10 cellular contexts compared by ENCODE assay signal in the genomic region with DNA sequence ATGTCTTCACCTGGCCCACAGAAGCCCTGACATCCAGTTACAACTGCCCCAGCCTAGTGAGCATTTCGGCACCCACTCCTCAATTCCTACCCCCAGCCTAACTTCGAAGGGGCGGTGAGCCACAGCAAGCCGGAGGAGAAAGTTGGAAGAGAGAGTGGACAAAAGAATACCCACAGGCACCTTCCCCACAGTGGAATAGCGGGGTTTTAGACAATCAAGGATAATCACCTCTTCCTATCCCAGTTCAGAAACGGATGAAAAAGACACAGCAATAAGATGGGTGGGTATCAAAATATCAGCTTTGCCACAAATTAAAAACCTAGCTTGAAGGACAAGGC. TPM values are rescaled to one million over a fixed set of nuclear protein-coding genes. Genes with fewer than 3 reads are reported as not detected.
DNase-seq lines count a peak whose midpoint lies in the region; ATAC-seq, FAIRE-seq and TF ChIP-seq lines count a peak whose summit lies in the region.
"Had no signal": no experiment of that assay in that cellular context is flagged by ENCODE, and none has a peak within 500 bp of the region (broad histone marks: within the 10 kb centered on the region; RNA-seq: fewer than 3 reads in every experiment).

No MANE protein-coding gene starts in this region.

- H3K36me3 Mint-ChIP-seq in naive thymus-derived CD4-positive, alpha-beta T cell = peaks cover 9 to 44% (median 37%) of the 10 kb centered on the region in 5 donors

- H2BK15ac ChIP-seq in IMR-90 (ENCODE audit: low read depth, low read length) = no peak overlapping the region

- H3K36me3 ChIP-seq in IMR-90 (ENCODE audit: control insufficient read depth, insufficient read depth, low read length) (peaks cover 19% of the 10 kb centered on the region), bronchial epithelial cell (ENCODE audit: control insufficient read depth, insufficient read depth, low read length) (peaks cover 4% of the 10 kb centered on the region)
- H3K36me3 ChIP-seq in naive thymus-derived CD4-positive, alpha-beta T cell (ENCODE audit: control insufficient read depth in 2 of 3, insufficient read depth in 3 of 3, low read length in 3 of 3) = peaks cover 0 to 22% (median 0%) of the 10 kb centered on the region in 3 experiments

- dilution Hi-C loops in IMR-90 (cut with HindIII; ENCODE audit: low sequenced_read_pairs, unreplicated experiment) = no loop called here

- in situ Hi-C loops in IMR-90 (cut with MboI; ENCODE audit: low sequenced_read_pairs) = no loop called here

- H3K4me3 Mint-ChIP-seq in naive thymus-derived CD4-positive, alpha-beta T cell = peak overlapping the region; percentile 80 to 99 (median 86)

- H3K14ac ChIP-seq in IMR-90 (replicated peaks; ENCODE audit: low read depth, low read length) = 0 out of 2 replicates have a peak overlapping the region, but pooled peaks have one; percentile 6

- peak overlapping the region; percentile 74 for H2AK9ac ChIP-seq in IMR-90 (replicated peaks; ENCODE audit: low read depth, low read length, poor library complexity)

- 0 out of 2 replicates have a peak overlapping the region, but pooled peaks have one; percentile 87 for H3K9ac ChIP-seq in IMR-90 (ENCODE audit: low read depth, low read length)

- intact Hi-C loops in IMR-90 (cut with micrococcal nuclease) = no loop called here
- intact Hi-C loops in naive thymus-derived CD4-positive, alpha-beta T cell (cut with micrococcal nuclease) = loop anchor here (1.0 to 10.0 kb wide), 13 partner anchors 25 to 588 kb away; partner anchors contain the start of genes PCBP3 (in 2 of the 2), PCNT (in 2 of the 2), COL6A2 (in 1 of the 2) and DIP2A (in 1 of the 2)

- H3K4me1 Mint-ChIP-seq in naive thymus-derived CD4-positive, alpha-beta T cell = peaks cover 22 to 69% (median 56%) of the 10 kb centered on the region in 7 donors

- H4K20me1 ChIP-seq in IMR-90 (ENCODE audit: insufficient read depth, low read length) = peaks cover 19% of the 10 kb centered on the region; the same call in 1 of the 2 replicates

- H2BK20ac ChIP-seq in IMR-90 (ENCODE audit: low read depth, low read length) = no peak overlapping the region

- POLR2A ChIA-PET in IMR-90 (lab: Charles Lee; ENCODE audit: unreplicated experiment) = no interaction called here
- POLR2A ChIA-PET in naive thymus-derived CD4-positive, alpha-beta T cell (lab: Charles Lee) = no interaction called here

- H3K4me3 ChIP-seq in AG10803 (ENCODE audit: low read length) = peak overlapping the region; percentile 71
- H3K4me3 ChIP-seq in IMR-90 (ENCODE audit: insufficient read depth, low read depth, low read length) = no peak overlapping the region; the same call in 1 of the 2 replicates
- H3K4me3 ChIP-seq in bronchial epithelial cell (ENCODE audit: low read depth, low read length) = peak overlapping the region; percentile 78
- peak overlapping the region; percentile 65 for H3K4me3 ChIP-seq in naive thymus-derived CD4-positive, alpha-beta T cell (ENCODE audit: low read length)

- FAIRE-seq in bronchial epithelial cell (lab: Jason Lieb, UNC) = no peak
- FAIRE-seq: GM18507 had no signal

- H3K4me1 ChIP-seq in IMR-90 (ENCODE audit: control insufficient read depth, insufficient read depth, low read length) = peaks cover 13% of the 10 kb centered on the region
- H3K4me1 ChIP-seq in naive thymus-derived CD4-positive, alpha-beta T cell (ENCODE audit: control insufficient read depth in 2 of 2, insufficient read depth in 2 of 2, low read length in 2 of 2) = peaks cover 18 to 22% of the 10 kb centered on the region in 2 donors

- H3K9me3 ChIP-seq in IMR-90 (ENCODE audit: control insufficient read depth, insufficient read depth, low read length) = no peaks in the 10 kb centered on the region
- H3K9me3 ChIP-seq in naive thymus-derived CD4-positive, alpha-beta T cell (ENCODE audit: control insufficient read depth in 2 of 3, low read length in 3 of 3) = no peaks in the 10 kb centered on the region

- H3K4me2 ChIP-seq in IMR-90 (ENCODE audit: low read depth, low read length) = peak overlapping the region; percentile 97; the same call in 1 of the 2 replicates

- peaks cover 0 to 16% (median 0%) of the 10 kb centered on the region in 11 donors for H3K9me3 Mint-ChIP-seq in naive thymus-derived CD4-positive, alpha-beta T cell

- CTCF ChIA-PET in IMR-90 (lab: Yijun Ruan, JAX) = no interaction called here
- CTCF ChIA-PET in naive thymus-derived CD4-positive, alpha-beta T cell (lab: Charles Lee) = interaction anchor here (1.0 kb wide), 1 partner anchor 256 kb away, joined by 3 read pairs; no protein-coding TSS in a partner anchor

- H3K27ac Mint-ChIP-seq in naive thymus-derived CD4-positive, alpha-beta T cell = peak overlapping the region in 8 of 9 donors; percentile 21 to 88 (median 80)

- WGBS in IMR-90 (ENCODE audit: extremely low coverage in 2 of 2, insufficient read length in 1 of 2), 2 experiments = no CpG with 5 or more reads among the region's 6 CpGs

- H3K18ac ChIP-seq in IMR-90 (ENCODE audit: low read depth, low read length) = no peak overlapping the region

- 0 out of 2 replicates have a peak overlapping the region, but pooled peaks have one; percentile 8 for H2BK120ac ChIP-seq in IMR-90 (ENCODE audit: low read depth, low read length)

- H3K23ac ChIP-seq in IMR-90 (ENCODE audit: low read depth, low read length) = peak overlapping the region; percentile 55

- peaks cover 9 to 52% of the 10 kb centered on the region in 2 experiments; a peak in 3 of 4 replicates for H3K79me1 ChIP-seq in IMR-90 (ENCODE audit: low read depth in 1 of 2, low read length in 2 of 2)

- TF ChIP-seq POLR2A in IMR-90 (IDR thresholded peaks at IDR 0.05; ENCODE audit: low read depth, low read length) = no peak

- H3K27me3 ChIP-seq in IMR-90 (ENCODE audit: control insufficient read depth, insufficient read depth, low read length) = no peaks in the 10 kb centered on the region
- no peaks in the 10 kb centered on the region for H3K27me3 ChIP-seq in bronchial epithelial cell (ENCODE audit: control insufficient read depth, insufficient read depth, low read length)
- H3K27me3 ChIP-seq in naive thymus-derived CD4-positive, alpha-beta T cell (ENCODE audit: control insufficient read depth in 2 of 2, insufficient read depth in 2 of 2, low read length in 2 of 2) = no peaks in the 10 kb centered on the region

- H3K4ac ChIP-seq in IMR-90 (ENCODE audit: low read depth, low read length) = peak overlapping the region; percentile 20; the same call in 1 of the 2 replicates

- no peak overlapping the region; the same call in 1 of the 2 replicates for H3K27ac ChIP-seq in IMR-90 (ENCODE audit: insufficient read depth, low read length)
- H3K27ac ChIP-seq in naive thymus-derived CD4-positive, alpha-beta T cell (ENCODE audit: low read depth, low read length) = peak overlapping the region; percentile 71

- H3K9me1 ChIP-seq in IMR-90 (ENCODE audit: insufficient read depth, low read length) = peaks cover 13% of the 10 kb centered on the region

- H2AFZ ChIP-seq in IMR-90 (replicated peaks; ENCODE audit: low read length, poor library complexity) = peak overlapping the region; percentile 95

- H2BK5ac ChIP-seq in IMR-90 (ENCODE audit: low read depth, low read length, poor library complexity, severe bottlenecking) = no peak overlapping the region

- no peak overlapping the region for H4K91ac ChIP-seq in IMR-90 (ENCODE audit: insufficient read depth, low read depth, low read length)

- 0 out of 2 replicates have a peak overlapping the region, but pooled peaks have one; percentile 0 for H4K5ac ChIP-seq in IMR-90 (ENCODE audit: low read depth, low read length)

- TF ChIP-seq RAD21 in IMR-90 (IDR thresholded peaks at IDR 0.05; ENCODE audit: low read length) = no peak

- no peak for TF ChIP-seq CTCF in AG10803 (conservative IDR thresholded peaks at IDR 0.05; ENCODE audit: low read length)
- no peak for TF ChIP-seq CTCF in IMR-90 (conservative IDR thresholded peaks at IDR 0.05; ENCODE audit: low read depth, low read length)
- no peak for TF ChIP-seq CTCF in bronchial epithelial cell (IDR thresholded peaks at IDR 0.05; ENCODE audit: insufficient read depth, low read length, severe bottlenecking)

- H2AK5ac ChIP-seq in IMR-90 (ENCODE audit: low read depth, low read length) = peak overlapping the region; percentile 56; the same call in 1 of the 2 replicates

- no peak overlapping the region for H3K56ac ChIP-seq in IMR-90 (ENCODE audit: extremely low read depth, insufficient read depth, low read length)

- ATAC-seq in IMR-90 (ENCODE audit: low read depth) = no peak
- no peak for ATAC-seq in naive thymus-derived CD4-positive, alpha-beta T cell

- H3K27me3 Mint-ChIP-seq in naive thymus-derived CD4-positive, alpha-beta T cell = no peaks in the 10 kb centered on the region

- BruUV-seq in IMR-90 (replicated peaks; lab: Mats Ljungman, UMichigan) = no TSS peak

- H4K8ac ChIP-seq in IMR-90 (ENCODE audit: low read depth in 2 of 2, low read length in 2 of 2) = no peak overlapping the region

- DNase-seq in AG10803 (ENCODE audit: low read depth) (no peak), IMR-90 (no peak), bronchial epithelial cell (ENCODE audit: low read depth) (no peak), NCI-H2107 (lab: John Stamatoyannopoulos, UW) (no peak), AG08395 (ENCODE audit: low spot score) (no peak), pons (ENCODE audit: low spot score) (no peak), GM19238 (ENCODE audit: insufficient read length, low spot score) (no peak)
- peak in 1 of 9 donors; percentile 9 for DNase-seq in naive thymus-derived CD4-positive, alpha-beta T cell
- DNase-seq: NCI-H1417 treated with DMSO at 0.1 percent for 48 hours had no signal

RNA-seq across cellular contexts. Expression of gene LSS, which starts 1.3 kb away (rescaled TPM):
- total RNA-seq in IMR-90 (2012; rRNA removed) (35.3 and 43.4 TPM in 2 replicates), bronchial epithelial cell (29.6 and 43.7 TPM in 2 replicates)
- polyA plus RNA-seq in IMR-90 (2012; rRNA removed) = 58.1 and 62.8 TPM in 2 replicates
- polyA plus RNA-seq in IMR-90 (2012; cell fraction: cytosol; rRNA removed) = 44.1 and 60.0 TPM in 2 replicates
- 141 and 276 TPM in 2 replicates for polyA plus RNA-seq in IMR-90 (2012; cell fraction: nucleus; rRNA removed; ENCODE audit: low replicate concordance)
- total RNA-seq in naive thymus-derived CD4-positive, alpha-beta T cell = 10 to 100 TPM; 41.3 to 64.4 (median 44.9) TPM
- 10 to 100 TPM; 10.7 to 15.2 TPM for polyA plus RNA-seq in naive thymus-derived CD4-positive, alpha-beta T cell

RNA-seq across cellular contexts. Expression of gene SPATC1L, which starts 45.6 kb away (rescaled TPM):
- 3.1 and 3.8 TPM in 2 replicates for total RNA-seq in IMR-90 (2012; rRNA removed)
- 17.2 and 23.4 TPM in 2 replicates for polyA plus RNA-seq in IMR-90 (2012; rRNA removed)
- 28.0 and 38.2 TPM in 2 replicates for polyA plus RNA-seq in IMR-90 (2012; cell fraction: cytosol; rRNA removed)
- polyA plus RNA-seq in IMR-90 (2012; cell fraction: nucleus; rRNA removed; ENCODE audit: low replicate concordance) = 19.7 and 57.2 TPM in 2 replicates
- total RNA-seq in bronchial epithelial cell = 0.64 and 1.1 TPM in 2 replicates
- 10 to 100 TPM in 3 of 5 experiments, 1 to 10 TPM in 2; 3.7 to 17.9 (median 11.4) TPM for total RNA-seq in naive thymus-derived CD4-positive, alpha-beta T cell
- polyA plus RNA-seq in naive thymus-derived CD4-positive, alpha-beta T cell = 10 to 100 TPM in 1 of 2 donors, 1 to 10 TPM in 1; 7.7 to 17.1 TPM

RNA-seq across cellular contexts. Expression of gene MCM3AP, which starts 55.5 kb away (rescaled TPM):
- total RNA-seq in IMR-90 (2012; rRNA removed) (63.1 and 67.5 TPM in 2 replicates), bronchial epithelial cell (70.8 and 80.5 TPM in 2 replicates)
- polyA plus RNA-seq in IMR-90 (2012; rRNA removed) = 40.3 and 46.5 TPM in 2 replicates
- polyA plus RNA-seq in IMR-90 (2012; cell fraction: cytosol; rRNA removed) = 24.7 and 30.3 TPM in 2 replicates
- polyA plus RNA-seq in IMR-90 (2012; cell fraction: nucleus; rRNA removed; ENCODE audit: low replicate concordance) = 121 and 171 TPM in 2 replicates
- 100 to 1,000 TPM; 121 to 175 (median 144) TPM for total RNA-seq in naive thymus-derived CD4-positive, alpha-beta T cell
- 10 to 100 TPM; 37.3 to 90.6 TPM for polyA plus RNA-seq in naive thymus-derived CD4-positive, alpha-beta T cell

RNA-seq across cellular contexts. Expression of gene YBEY, which starts 56.2 kb away (rescaled TPM):
- total RNA-seq in IMR-90 (2012; rRNA removed) = 5.9 and 7.8 TPM in 2 replicates
- polyA plus RNA-seq in IMR-90 (2012; rRNA removed) = 22.1 and 26.2 TPM in 2 replicates
- 8.8 and 10.5 TPM in 2 replicates for polyA plus RNA-seq in IMR-90 (2012; cell fraction: cytosol; rRNA removed)
- polyA plus RNA-seq in IMR-90 (2012; cell fraction: nucleus; rRNA removed; ENCODE audit: low replicate concordance) = 4.2 and 16.5 TPM in 2 replicates
- 15.4 and 17.4 TPM in 2 replicates for total RNA-seq in bronchial epithelial cell
- total RNA-seq in naive thymus-derived CD4-positive, alpha-beta T cell = 10 to 100 TPM in 4 of 5 experiments, 1 to 10 TPM in 1; 8.8 to 16.7 (median 15.6) TPM
- polyA plus RNA-seq in naive thymus-derived CD4-positive, alpha-beta T cell = 10 to 100 TPM; 12.3 to 20.1 TPM
